22 cellular contexts compared by ENCODE assay signal in the genomic region with DNA sequence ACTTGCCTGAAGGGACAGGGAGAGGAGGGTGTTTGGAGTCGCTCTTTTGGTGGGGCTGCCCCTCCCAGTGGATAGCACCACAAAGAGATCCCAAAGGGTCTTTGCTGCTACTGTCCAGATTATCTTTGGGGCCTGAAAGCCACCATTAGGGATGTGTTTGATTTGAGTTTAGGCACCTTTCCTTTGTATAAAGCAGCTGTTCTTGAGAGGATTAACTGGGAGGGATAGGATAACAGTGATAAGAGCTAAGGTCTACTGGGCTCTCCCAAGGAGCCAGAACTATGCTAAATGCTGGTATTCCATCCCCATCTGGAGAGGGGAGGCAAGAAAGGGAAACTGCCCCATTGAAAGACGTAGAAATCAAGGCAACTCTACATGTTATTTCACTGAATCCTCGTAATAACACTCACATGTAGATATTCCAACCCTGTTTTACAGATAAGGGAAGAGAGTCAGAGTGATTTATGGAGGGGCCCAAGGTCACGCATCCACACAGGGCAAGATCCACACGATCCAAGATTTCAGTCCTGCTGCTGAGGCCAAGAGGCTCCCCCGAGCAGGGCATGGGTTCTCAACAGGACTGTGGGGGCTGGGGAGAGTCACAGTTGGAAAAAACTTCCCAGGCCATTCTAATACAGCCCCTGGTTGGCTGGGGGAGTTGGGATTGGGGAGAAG.
"Had no signal": no experiment of that assay in that cellular context is flagged by ENCODE, and none has a peak within 500 bp of the region (broad histone marks: within the 10 kb centered on the region; RNA-seq: fewer than 3 reads in every experiment).

No MANE protein-coding gene starts in this region.

- H3K4me1 ChIP-seq: ascending aorta, esophagus squamous epithelium, gastrocnemius medialis, left lung, pancreas, psoas muscle, right atrium auricular region, tibial artery had no signal

- H3K4me3 ChIP-seq: ascending aorta, dorsolateral prefrontal cortex, esophagus squamous epithelium, gastrocnemius medialis, left lung, lung, pancreas, psoas muscle, right atrium auricular region, tibial artery had no signal

- H3K27ac Mint-ChIP-seq: activated CD4-positive, alpha-beta T cell treated with anti-CD3 and anti-CD28 coated beads, Interleukin-2, amount 10 ng/mL, durations not matched to agents 7 days and 5 days; activated CD8-positive, alpha-beta T cell treated with anti-CD3 and anti-CD28 coated beads for 36 hours; activated naive CD4-positive, alpha-beta T cell treated with anti-CD3 and anti-CD28 coated beads, Interleukin-2, amount 50 U/mL, for 24 hours had no signal

- H3K36me3 ChIP-seq: ascending aorta, brain microvascular endothelial cell, esophagus squamous epithelium, gastrocnemius medialis, left lung, neutrophil, pancreas, right atrium auricular region, tibial artery had no signal

- H3K4me3 Mint-ChIP-seq: activated CD4-positive, alpha-beta T cell treated with anti-CD3 and anti-CD28 coated beads, Interleukin-2, amount 10 ng/mL, durations not matched to agents 7 days and 5 days; activated CD8-positive, alpha-beta T cell treated with anti-CD3 and anti-CD28 coated beads for 36 hours; activated naive CD4-positive, alpha-beta T cell treated with anti-CD3 and anti-CD28 coated beads, Interleukin-2, amount 50 U/mL, for 24 hours; naive thymus-derived CD8-positive, alpha-beta T cell; stimulated activated naive CD8-positive, alpha-beta T cell treated with anti-CD3 and anti-CD28 coated beads, Interleukin-15, amount 100 ng/mL, for 72 hours had no signal

- H3K27ac ChIP-seq: ascending aorta, brain microvascular endothelial cell, dorsolateral prefrontal cortex, esophagus squamous epithelium, gastrocnemius medialis, left lung, neutrophil, pancreas, psoas muscle, right atrium auricular region, tibial artery had no signal

- ATAC-seq: activated CD8-positive, alpha-beta T cell treated with anti-CD3 and anti-CD28 coated beads for 36 hours; gastrocnemius medialis; left lung; naive thymus-derived CD8-positive, alpha-beta T cell; pancreas; psoas muscle; stimulated activated naive CD8-positive, alpha-beta T cell treated with anti-CD3 and anti-CD28 coated beads, Interleukin-15, amount 100 ng/mL, for 72 hours had no signal

- H3K9me3 ChIP-seq: ascending aorta, esophagus squamous epithelium, gastrocnemius medialis, left lung, neutrophil, pancreas, psoas muscle, right atrium auricular region, tibial artery had no signal

- H3K9me3 Mint-ChIP-seq: activated CD4-positive, alpha-beta T cell treated with anti-CD3 and anti-CD28 coated beads, Interleukin-2, amount 10 ng/mL, durations not matched to agents 7 days and 5 days; activated CD8-positive, alpha-beta T cell treated with anti-CD3 and anti-CD28 coated beads for 36 hours; activated naive CD4-positive, alpha-beta T cell treated with anti-CD3 and anti-CD28 coated beads, Interleukin-2, amount 50 U/mL, for 24 hours; stimulated activated naive CD8-positive, alpha-beta T cell treated with anti-CD3 and anti-CD28 coated beads, Interleukin-15, amount 100 ng/mL, for 72 hours had no signal

- H3K4me1 Mint-ChIP-seq: activated CD4-positive, alpha-beta T cell treated with anti-CD3 and anti-CD28 coated beads, Interleukin-2, amount 10 ng/mL, durations not matched to agents 7 days and 5 days; activated naive CD4-positive, alpha-beta T cell treated with anti-CD3 and anti-CD28 coated beads, Interleukin-2, amount 50 U/mL, for 24 hours; stimulated activated naive CD8-positive, alpha-beta T cell treated with anti-CD3 and anti-CD28 coated beads, Interleukin-15, amount 100 ng/mL, for 72 hours had no signal

- DNase-seq: activated CD4-positive, alpha-beta T cell treated with anti-CD3 and anti-CD28 coated beads, Interleukin-2, amount 10 ng/mL, durations not matched to agents 7 days and 5 days; activated CD4-positive, CD25-positive, alpha-beta regulatory T cell treated with anti-CD3 and anti-CD28 coated beads, Interleukin-2, amount 50 U/mL, for 72 hours; activated CD8-positive, alpha-beta T cell treated with anti-CD3 and anti-CD28 coated beads for 36 hours; activated gamma-delta T cell treated with Interleukin-2 at 50 U/mL for 16 hours; activated T-cell treated with anti-CD3 and anti-CD28 coated beads, Interleukin-2, amount 50 U/mL, for 1 hour; brain microvascular endothelial cell; central memory CD4-positive, alpha-beta T cell; dorsolateral prefrontal cortex; esophagus squamous epithelium; gastrocnemius medialis; left lung; naive thymus-derived CD8-positive, alpha-beta T cell; pancreas; psoas muscle; stimulated activated naive CD8-positive, alpha-beta T cell treated with anti-CD3 and anti-CD28 coated beads, Interleukin-15, amount 100 ng/mL, for 72 hours; T-helper 2 cell; tibial artery had no signal

- H3K36me3 Mint-ChIP-seq: activated naive CD4-positive, alpha-beta T cell treated with anti-CD3 and anti-CD28 coated beads, Interleukin-2, amount 50 U/mL, for 24 hours; naive thymus-derived CD8-positive, alpha-beta T cell had no signal

- H3K27me3 ChIP-seq: ascending aorta, brain microvascular endothelial cell, dorsolateral prefrontal cortex, esophagus squamous epithelium, gastrocnemius medialis, left lung, neutrophil, pancreas, right atrium auricular region, tibial artery had no signal
